15 cellular contexts compared by ENCODE assay signal in genomic region chr6:56143796-56144195, GRCh38.
DNase-seq lines count a peak whose midpoint lies in the region; TF ChIP-seq lines count a peak whose summit lies in the region.
"Had no signal": no experiment of that assay in that cellular context is flagged by ENCODE, and none has a peak within 500 bp of the region (broad histone marks: within the 10 kb centered on the region; RNA-seq: fewer than 3 reads in every experiment).

No MANE protein-coding gene starts in this region.

- peaks cover 3% of the 10 kb centered on the region; the same call in 1 of the 2 replicates for H3K36me3 ChIP-seq in ACC112 (ENCODE audit: insufficient read depth, low read length)
- no peaks in the 10 kb centered on the region for H3K36me3 ChIP-seq in brain microvascular endothelial cell (replicated peaks)
- H3K36me3 ChIP-seq in vagina = peaks cover 0 to 8% of the 10 kb centered on the region in 2 donors
- H3K36me3 ChIP-seq: MG63, SJSA1 had no signal

- no peaks in the 10 kb centered on the region for H3K79me2 ChIP-seq in ACC112 (ENCODE audit: control insufficient read depth, insufficient read depth, low read length, unreplicated experiment)

- peak; percentile 31 for DNase-seq in HCEC 1CT
- DNase-seq in brain microvascular endothelial cell = no peak
- peak; percentile 36 for DNase-seq in iris pigment epithelial cell (ENCODE audit: low read depth)
- DNase-seq in vagina (ENCODE audit: extremely low spot score in 2 of 2) = no peak
- no peak for DNase-seq in stimulated activated CD4-positive, alpha-beta T cell treated with anti-CD3 and anti-CD28 coated beads, Interleukin-2, amount 100 ng/mL, for 48 hours
- DNase-seq in occipital lobe (lab: John Stamatoyannopoulos, UW) = no peak
- DNase-seq: Karpas-422, NCI-H1417, NCI-H1694 treated with DMSO at 0.1 percent for 48 hours, NCI-H2081 treated with DMSO at 0.1 percent for 48 hours, NCI-H2171 treated with DMSO at 0.1 percent for 48 hours, NCI-H526 had no signal

- H3K4me3 ChIP-seq in ACC112 (ENCODE audit: low read depth, low read length) (0 out of 2 replicates have a peak overlapping the region, but pooled peaks have one; percentile 14), brain microvascular endothelial cell (ENCODE audit: low read depth, low read length) (no peak overlapping the region), vagina (no peak overlapping the region)
- H3K4me3 ChIP-seq: MG63, SJSA1 had no signal

- H3K9me3 ChIP-seq in vagina = no peaks in the 10 kb centered on the region
- H3K9me3 ChIP-seq: MG63, SJSA1 had no signal

- in situ Hi-C loops in brain microvascular endothelial cell (cut with HindIII; ENCODE audit: low pct_ligation_motif_present, low sequenced_read_pairs) = no loop called here

- H3K27me3 ChIP-seq in ACC112 (ENCODE audit: insufficient read depth, low read length) = no peaks in the 10 kb centered on the region
- no peaks in the 10 kb centered on the region for H3K27me3 ChIP-seq in brain microvascular endothelial cell (replicated peaks)
- H3K27me3 ChIP-seq in vagina = no peaks in the 10 kb centered on the region
- H3K27me3 ChIP-seq: MG63, SJSA1 had no signal

- TF ChIP-seq POLR2A in vagina (IDR thresholded peaks at IDR 0.05) = no peak

- peak overlapping the region; percentile 97 for H3K27ac ChIP-seq in ACC112 (ENCODE audit: low read depth, low read length)
- peak overlapping the region; percentile 2 for H3K27ac ChIP-seq in brain microvascular endothelial cell
- no peak overlapping the region for H3K27ac ChIP-seq in vagina
- H3K27ac ChIP-seq: SJSA1 had no signal

- peaks cover 44% of the 10 kb centered on the region for H3K4me1 ChIP-seq in ACC112 (ENCODE audit: control insufficient read depth, insufficient read depth, low read length, unreplicated experiment)
- no peaks in the 10 kb centered on the region for H3K4me1 ChIP-seq in vagina
- H3K4me1 ChIP-seq: SJSA1 had no signal

- TF ChIP-seq CTCF in brain microvascular endothelial cell (IDR thresholded peaks at IDR 0.05; ENCODE audit: low read depth, low read length, missing control alignments) = no peak
- no peak for TF ChIP-seq CTCF in vagina (IDR thresholded peaks at IDR 0.05)

- peak overlapping the region; percentile 78 for H2AFZ ChIP-seq in ACC112 (ENCODE audit: low read length, unreplicated experiment)

- intact Hi-C loops in vagina (cut with DNase I) = no loop called here

Comparison
In these comparisons a context has a peak if more than half of its experiments do, and no peak if none do; other contexts are left out.
1. DNase-seq: peak in HCEC 1CT (single experiment) and iris pigment epithelial cell (single experiment); none in brain microvascular endothelial cell (single experiment), vagina (0 of 2), stimulated activated CD4-positive, alpha-beta T cell treated with anti-CD3 and anti-CD28 coated beads, Interleukin-2, amount 100 ng/mL, for 48 hours (0 of 2) and occipital lobe (single experiment).